8 cellular contexts compared by ENCODE assay signal in genomic region chr20:56468317-56469076, GRCh38.
DNase-seq lines count a peak whose midpoint lies in the region; ATAC-seq and TF ChIP-seq lines count a peak whose summit lies in the region.

Gene RTF2, plus strand, starts transcription at chr20:56468627. Its CDS starts 71 bp downstream, at chr20:56468698.

- ATAC-seq in GM19025 (IDR thresholded peaks at IDR 0.05; ENCODE audit: low read depth, unreplicated experiment): peak; percentile 99
- peak; percentile 98 for ATAC-seq in HG03280 (IDR thresholded peaks at IDR 0.05; ENCODE audit: unreplicated experiment)

- no peak for TF ChIP-seq CTCF in AG09319 (IDR thresholded peaks at IDR 0.05; ENCODE audit: low read depth, low read length)

- DNase-seq in AG09319 (ENCODE audit: extremely low read depth, low read depth) (peak; percentile 90), NCI-H446 (lab: John Stamatoyannopoulos, UW) (peak; percentile 63 to 95), iris pigment epithelial cell (ENCODE audit: low read depth) (peak; percentile 98)
- DNase-seq in activated CD4-positive, CD25-positive, alpha-beta regulatory T cell treated with anti-CD3 and anti-CD28 coated beads, Interleukin-2, amount 50 U/mL, for 16 hours (ENCODE audit: low read depth, low spot score): peak; percentile 93
- DNase-seq in central memory CD4-positive, alpha-beta T cell: peak; percentile 96
- peak; percentile 93 to 95 for DNase-seq in stimulated activated CD4-positive, alpha-beta T cell treated with anti-CD3 and anti-CD28 coated beads, Interleukin-12 subunit alpha, Interleukin-12 subunit beta, amount 100 ng/mL, for 24 hours (ENCODE audit: low read depth in 2 of 2)

Comparison
In these comparisons a context has a peak if more than half of its experiments do, and no peak if none do; other contexts are left out.
1. Peak in every context shown above with its lines: DNase-seq and ATAC-seq.